In genomic region chr7:99375070-99375807, GRCh38 we compare ENCODE assay signal across 8 cellular contexts. TPM values are rescaled to one million over a fixed set of nuclear protein-coding genes. Genes with fewer than 3 reads are reported as not detected.
DNase-seq lines count a peak whose midpoint lies in the region; ATAC-seq lines count a peak whose summit lies in the region.

No MANE protein-coding gene starts in this region.

- peak; percentile 31 for ATAC-seq in HG02840 (IDR thresholded peaks at IDR 0.05; ENCODE audit: low FRiP score, unreplicated experiment)
- ATAC-seq in effector memory CD8-positive, alpha-beta T cell (replicated peaks), result peak; percentile 42

- no peaks in the 10 kb centered on the region for H3K27me3 Mint-ChIP-seq in activated CD4-positive, alpha-beta memory T cell treated with anti-CD3 and anti-CD28 coated beads, Interleukin-2, amount 10 ng/mL, durations not matched to agents 7 days and 5 days
- H3K27me3 Mint-ChIP-seq in effector memory CD8-positive, alpha-beta T cell, result no peaks in the 10 kb centered on the region

- POLR2A ChIA-PET in activated CD4-positive, alpha-beta memory T cell treated with anti-CD3 and anti-CD28 coated beads, Interleukin-2, amount 10 ng/mL, durations not matched to agents 7 days and 5 days (lab: Charles Lee), result interaction anchor here (0.6 to 8.2 kb wide), 16 partner anchors 8 to 183 kb away, joined by 3 to 93 read pairs (median 4); partner anchors contain the start of genes BUD31, PDAP1, ZKSCAN5 and ZNF655

- H3K27ac Mint-ChIP-seq in activated CD4-positive, alpha-beta memory T cell treated with anti-CD3 and anti-CD28 coated beads, Interleukin-2, amount 10 ng/mL, durations not matched to agents 7 days and 5 days, result peak overlapping the region; percentile 83
- H3K27ac Mint-ChIP-seq in effector memory CD8-positive, alpha-beta T cell, result peak overlapping the region; percentile 92 to 98

- DNase-seq in SHP77 (lab: John Stamatoyannopoulos, UW) (peak; percentile 28 to 58), SHP77 treated with DMSO at 0.1 percent for 48 hours (lab: John Stamatoyannopoulos, UW) (no peak), NCI-H460 (ENCODE audit: extremely low read depth, low read depth) (peak; percentile 75), medulla oblongata (ENCODE audit: extremely low spot score) (peak; percentile 72)
- peak; percentile 79 for DNase-seq in activated CD4-positive, alpha-beta memory T cell treated with anti-CD3 and anti-CD28 coated beads, Interleukin-2, amount 10 ng/mL, durations not matched to agents 7 days and 5 days
- peak; percentile 54 to 59 (median 57) for DNase-seq in effector memory CD8-positive, alpha-beta T cell
- DNase-seq in stimulated activated CD8-positive, alpha-beta memory T cell treated with anti-CD3 and anti-CD28 coated beads, Interleukin-15, amount 100 ng/mL, for 48 hours (ENCODE audit: low read depth in 2 of 2), result peak; percentile 60 to 65

- peak overlapping the region; percentile 80 for H3K4me3 Mint-ChIP-seq in activated CD4-positive, alpha-beta memory T cell treated with anti-CD3 and anti-CD28 coated beads, Interleukin-2, amount 10 ng/mL, durations not matched to agents 7 days and 5 days
- peak overlapping the region; percentile 81 to 89 for H3K4me3 Mint-ChIP-seq in effector memory CD8-positive, alpha-beta T cell

- CTCF ChIA-PET in activated CD4-positive, alpha-beta memory T cell treated with anti-CD3 and anti-CD28 coated beads, Interleukin-2, amount 10 ng/mL, durations not matched to agents 7 days and 5 days (lab: Charles Lee), result interaction anchor here (1.4 kb wide), 1 partner anchor 11 kb away, joined by 3 read pairs; no protein-coding TSS in a partner anchor

- peaks cover 46% of the 10 kb centered on the region for H3K4me1 Mint-ChIP-seq in activated CD4-positive, alpha-beta memory T cell treated with anti-CD3 and anti-CD28 coated beads, Interleukin-2, amount 10 ng/mL, durations not matched to agents 7 days and 5 days
- H3K4me1 Mint-ChIP-seq in effector memory CD8-positive, alpha-beta T cell (ENCODE audit: low read depth in 2 of 2), result peaks cover 37% of the 10 kb centered on the region in 2 donors

- H3K9me3 Mint-ChIP-seq in activated CD4-positive, alpha-beta memory T cell treated with anti-CD3 and anti-CD28 coated beads, Interleukin-2, amount 10 ng/mL, durations not matched to agents 7 days and 5 days, result no peaks in the 10 kb centered on the region
- no peaks in the 10 kb centered on the region for H3K9me3 Mint-ChIP-seq in effector memory CD8-positive, alpha-beta T cell

- H3K36me3 Mint-ChIP-seq in activated CD4-positive, alpha-beta memory T cell treated with anti-CD3 and anti-CD28 coated beads, Interleukin-2, amount 10 ng/mL, durations not matched to agents 7 days and 5 days (ENCODE audit: low read depth), result peaks cover 30% of the 10 kb centered on the region
- H3K36me3 Mint-ChIP-seq in effector memory CD8-positive, alpha-beta T cell (ENCODE audit: insufficient read depth), result peaks cover 63% of the 10 kb centered on the region

RNA-seq across cellular contexts. Expression of gene ARPC1B, which starts 0.7 kb away (rescaled TPM):
- 236 and 247 TPM in 2 replicates for total RNA-seq in NCI-H460 (2014; rRNA removed; shearing (Covaris generic))
- 441 and 460 TPM in 2 replicates for polyA plus RNA-seq in NCI-H460 (2014; cell fraction: nucleus; rRNA removed)
- total RNA-seq in activated CD4-positive, alpha-beta memory T cell treated with anti-CD3 and anti-CD28 coated beads, Interleukin-2, amount 10 ng/mL, durations not matched to agents 7 days and 5 days, result 100 to 1,000 TPM; 396 to 397 TPM

RNA-seq across cellular contexts. Expression of gene PDAP1, which starts 33.2 kb away (rescaled TPM):
- 67.2 and 72.1 TPM in 2 replicates for total RNA-seq in NCI-H460 (2014; rRNA removed; shearing (Covaris generic))
- polyA plus RNA-seq in NCI-H460 (2014; cell fraction: nucleus; rRNA removed), result 109 and 115 TPM in 2 replicates
- total RNA-seq in activated CD4-positive, alpha-beta memory T cell treated with anti-CD3 and anti-CD28 coated beads, Interleukin-2, amount 10 ng/mL, durations not matched to agents 7 days and 5 days, result 100 to 1,000 TPM in 1 of 2 experiments, 10 to 100 TPM in 1; 93.8 to 103 TPM

RNA-seq across cellular contexts. Expression of gene BUD31, which starts 33.5 kb away (rescaled TPM):
- total RNA-seq in NCI-H460 (2014; rRNA removed; shearing (Covaris generic)), result 211 and 220 TPM in 2 replicates
- 68.1 and 90.7 TPM in 2 replicates for polyA plus RNA-seq in NCI-H460 (2014; cell fraction: nucleus; rRNA removed)
- 100 to 1,000 TPM; 104 to 106 TPM for total RNA-seq in activated CD4-positive, alpha-beta memory T cell treated with anti-CD3 and anti-CD28 coated beads, Interleukin-2, amount 10 ng/mL, durations not matched to agents 7 days and 5 days

RNA-seq across cellular contexts. Expression of gene ARPC1A, which starts 49.5 kb away (rescaled TPM):
- 162 and 177 TPM in 2 replicates for total RNA-seq in NCI-H460 (2014; rRNA removed; shearing (Covaris generic))
- 167 and 168 TPM in 2 replicates for polyA plus RNA-seq in NCI-H460 (2014; cell fraction: nucleus; rRNA removed)
- 10 to 100 TPM; 63.8 to 68.9 TPM for total RNA-seq in activated CD4-positive, alpha-beta memory T cell treated with anti-CD3 and anti-CD28 coated beads, Interleukin-2, amount 10 ng/mL, durations not matched to agents 7 days and 5 days
